ENCODE assay signal across 27 cellular contexts in the genomic region with DNA sequence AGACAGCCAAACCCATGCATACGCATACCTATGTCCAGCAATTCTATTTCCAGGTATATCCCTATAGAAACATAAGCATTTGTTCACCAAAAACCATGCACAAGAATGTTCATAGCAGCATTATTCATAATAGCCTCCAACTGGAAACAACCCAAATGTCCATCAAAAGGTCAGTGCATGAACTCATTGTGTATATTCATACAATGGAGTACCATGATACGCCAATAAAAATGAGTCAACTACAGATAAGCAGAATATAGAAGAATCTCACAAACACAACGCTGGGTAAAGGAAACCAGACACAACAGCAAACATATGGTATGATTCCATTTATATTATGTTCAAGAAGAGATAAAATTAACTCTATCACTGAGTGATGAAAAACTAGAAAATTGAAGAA. TPM values are rescaled to one million over a fixed set of nuclear protein-coding genes. Genes with fewer than 3 reads are reported as not detected.
DNase-seq lines count a peak whose midpoint lies in the region; ATAC-seq, FAIRE-seq and TF ChIP-seq lines count a peak whose summit lies in the region.
"Had no signal": no experiment of that assay in that cellular context is flagged by ENCODE, and none has a peak within 500 bp of the region (broad histone marks: within the 10 kb centered on the region; RNA-seq: fewer than 3 reads in every experiment).

No MANE protein-coding gene starts in this region.

- CTCF ChIA-PET in IMR-90 (lab: Yijun Ruan, JAX) = no interaction called here

- peaks cover 8% of the 10 kb centered on the region for H3K9me3 Mint-ChIP-seq in astrocyte (ENCODE audit: unreplicated experiment)
- peaks cover 0 to 2% (median 0%) of the 10 kb centered on the region in 9 donors for H3K9me3 Mint-ChIP-seq in naive thymus-derived CD8-positive, alpha-beta T cell

- no peak for TF ChIP-seq RAD21 in IMR-90 (IDR thresholded peaks at IDR 0.05; ENCODE audit: low read length)

- no peak overlapping the region for H4K8ac ChIP-seq in IMR-90 (ENCODE audit: low read depth in 2 of 2, low read length in 2 of 2)

- H3K18ac ChIP-seq in IMR-90 (ENCODE audit: low read depth, low read length) = no peak overlapping the region

- no peak overlapping the region for H2BK120ac ChIP-seq in IMR-90 (ENCODE audit: low read depth, low read length)

- H4K91ac ChIP-seq in IMR-90 (ENCODE audit: insufficient read depth, low read depth, low read length) = no peak overlapping the region

- H2AK9ac ChIP-seq in IMR-90 (replicated peaks; ENCODE audit: low read depth, low read length, poor library complexity) = no peak overlapping the region

- WGBS in IMR-90 (ENCODE audit: extremely low coverage in 2 of 2, insufficient read length in 1 of 2), 2 experiments = no CpG with 5 or more reads among the region's 3 CpGs
- WGBS in small intestine, 3 donors = 46 to 60% (median 55%) methylated on average over 3 of the region's 3 CpGs

- H4K20me1 ChIP-seq in IMR-90 (ENCODE audit: insufficient read depth, low read length) = no peaks in the 10 kb centered on the region
- H4K20me1 ChIP-seq in astrocyte (ENCODE audit: insufficient read depth, low read length) = peaks cover 2% of the 10 kb centered on the region

- H3K79me2 ChIP-seq in astrocyte (ENCODE audit: insufficient read depth, low read length) = no peaks in the 10 kb centered on the region

- H3K27me3 Mint-ChIP-seq in astrocyte (ENCODE audit: low read depth, unreplicated experiment) = peaks cover 16% of the 10 kb centered on the region
- no peaks in the 10 kb centered on the region for H3K27me3 Mint-ChIP-seq in naive thymus-derived CD8-positive, alpha-beta T cell

- H2BK20ac ChIP-seq in IMR-90 (ENCODE audit: low read depth, low read length) = no peak overlapping the region

- no peak for TF ChIP-seq CTCF in IMR-90 (conservative IDR thresholded peaks at IDR 0.05; ENCODE audit: low read depth, low read length)
- TF ChIP-seq CTCF in astrocyte (IDR thresholded peaks at IDR 0.05; ENCODE audit: insufficient read depth, low read depth, low read length) = no peak

- H2AFZ ChIP-seq in IMR-90 (replicated peaks; ENCODE audit: low read length, poor library complexity) = no peak overlapping the region
- H2AFZ ChIP-seq in astrocyte (ENCODE audit: low read depth, low read length) = no peak overlapping the region

- H3K9me3 ChIP-seq in IMR-90 (ENCODE audit: control insufficient read depth, insufficient read depth, low read length) (peaks cover 2% of the 10 kb centered on the region), astrocyte (ENCODE audit: insufficient read depth, low read depth, low read length) (peaks cover 2% of the 10 kb centered on the region), small intestine (ENCODE audit: control insufficient read depth, low read depth) (no peaks in the 10 kb centered on the region)
- H3K9me3 ChIP-seq: body of pancreas, right atrium auricular region, testis had no signal

- no peak overlapping the region for H3K27ac ChIP-seq in IMR-90 (ENCODE audit: insufficient read depth, low read length)
- H3K27ac ChIP-seq in astrocyte (ENCODE audit: low read depth, low read length) = no peak overlapping the region
- H3K27ac ChIP-seq in small intestine (ENCODE audit: low read depth in 1 of 2, low read length in 1 of 2) = peak overlapping the region in 1 of 2 donors; percentile 9
- H3K27ac ChIP-seq: body of pancreas, coronary artery, right atrium auricular region, testis, VCaP had no signal

- H3K79me1 ChIP-seq in IMR-90 (ENCODE audit: low read depth in 1 of 2, low read length in 2 of 2) = peaks cover 0 to 13% of the 10 kb centered on the region in 2 experiments; a peak in 1 of 4 replicates

- BruUV-seq in IMR-90 (replicated peaks; lab: Mats Ljungman, UMichigan) = no TSS peak

- H3K14ac ChIP-seq in IMR-90 (replicated peaks; ENCODE audit: low read depth, low read length) = no peak overlapping the region

- dilution Hi-C loops in IMR-90 (cut with HindIII; ENCODE audit: low sequenced_read_pairs, unreplicated experiment) = no loop called here

- H3K4me3 ChIP-seq in IMR-90 (ENCODE audit: insufficient read depth, low read depth, low read length) (no peak overlapping the region), astrocyte (ENCODE audit: insufficient read depth, low read depth, low read length) (no peak overlapping the region), small intestine (ENCODE audit: low read depth in 1 of 2, low read length in 2 of 2) (no peak overlapping the region)
- H3K4me3 ChIP-seq: body of pancreas, coronary artery, lung, right atrium auricular region, testis had no signal

- H3K27me3 ChIP-seq in IMR-90 (ENCODE audit: control insufficient read depth, insufficient read depth, low read length) (no peaks in the 10 kb centered on the region), astrocyte (ENCODE audit: insufficient read depth, low read length) (no peaks in the 10 kb centered on the region), small intestine (ENCODE audit: control insufficient read depth in 2 of 2, insufficient read depth in 2 of 2, low read length in 2 of 2) (no peaks in the 10 kb centered on the region)
- H3K27me3 ChIP-seq: body of pancreas, right atrium auricular region, testis had no signal

- no peak overlapping the region for H3K56ac ChIP-seq in IMR-90 (ENCODE audit: extremely low read depth, insufficient read depth, low read length)

- H3K4ac ChIP-seq in IMR-90 (ENCODE audit: low read depth, low read length) = no peak overlapping the region

- FAIRE-seq in astrocyte (lab: Jason Lieb, UNC) = no peak
- FAIRE-seq in small intestine (lab: Jason Lieb, UNC) = no peak
- FAIRE-seq: HepG2, keratinocyte had no signal

- H3K4me1 ChIP-seq in IMR-90 (ENCODE audit: control insufficient read depth, insufficient read depth, low read length) (peaks cover 4% of the 10 kb centered on the region; the same call in 1 of the 2 replicates), astrocyte (ENCODE audit: insufficient read depth, low read length) (no peaks in the 10 kb centered on the region), small intestine (ENCODE audit: control insufficient read depth in 2 of 2, insufficient read depth in 1 of 2, low read depth in 1 of 2, low read length in 1 of 2) (peaks cover 9 to 15% of the 10 kb centered on the region in 2 donors)
- H3K4me1 ChIP-seq: body of pancreas, testis had no signal

- H3K4me2 ChIP-seq in IMR-90 (ENCODE audit: low read depth, low read length) (no peak overlapping the region), astrocyte (ENCODE audit: low read length) (no peak overlapping the region)

- H3K4me3 Mint-ChIP-seq in astrocyte (ENCODE audit: unreplicated experiment) = no peak overlapping the region
- peak overlapping the region in 3 of 10 donors; percentile 35 to 78 (median 44) for H3K4me3 Mint-ChIP-seq in naive thymus-derived CD8-positive, alpha-beta T cell
- H3K4me3 Mint-ChIP-seq: CD14-positive monocyte; endodermal cell; T-helper 2 cell treated with Interferon-gamma antibody and Interleukin-4, amounts not matched to agents 5 μg/mL and 100 μg/mL, for 36 hours had no signal

- H4K5ac ChIP-seq in IMR-90 (ENCODE audit: low read depth, low read length) = no peak overlapping the region

- POLR2A ChIA-PET in IMR-90 (lab: Charles Lee; ENCODE audit: unreplicated experiment) = no interaction called here
- POLR2A ChIA-PET in naive thymus-derived CD8-positive, alpha-beta T cell (lab: Charles Lee) = no interaction called here

- intact Hi-C loops in IMR-90 (cut with micrococcal nuclease) = no loop called here

- no peak overlapping the region for H3K27ac Mint-ChIP-seq in astrocyte (ENCODE audit: unreplicated experiment)
- H3K27ac Mint-ChIP-seq in naive thymus-derived CD8-positive, alpha-beta T cell = no peak overlapping the region
- H3K27ac Mint-ChIP-seq: endodermal cell had no signal

- peaks cover 9% of the 10 kb centered on the region for H3K36me3 Mint-ChIP-seq in astrocyte (ENCODE audit: low read depth, unreplicated experiment)
- H3K36me3 Mint-ChIP-seq in naive thymus-derived CD8-positive, alpha-beta T cell = peaks cover 0 to 19% (median 9%) of the 10 kb centered on the region in 3 donors

- H3K23ac ChIP-seq in IMR-90 (ENCODE audit: low read depth, low read length) = no peak overlapping the region

- H3K9me1 ChIP-seq in IMR-90 (ENCODE audit: insufficient read depth, low read length) = peaks cover 16% of the 10 kb centered on the region

- peak; percentile 41 for DNase-seq in IMR-90
- peak; percentile 37 for DNase-seq in astrocyte (ENCODE audit: low read depth)
- DNase-seq in foreskin melanocyte = peak; percentile 29
- DNase-seq in small intestine = peak; percentile 73
- DNase-seq in ACHN = no peak
- DNase-seq in mesenteric fat pad (ENCODE audit: low spot score) = no peak
- DNase-seq in naive thymus-derived CD8-positive, alpha-beta T cell = no peak
- DNase-seq: activated CD4-positive, alpha-beta T cell treated with anti-CD3 and anti-CD28 coated beads, Interleukin-2, amount 50 U/mL, for 1 hour; activated naive CD8-positive, alpha-beta T cell treated with anti-CD3 and anti-CD28 coated beads, Interleukin-2, amount 10 ng/mL, durations not matched to agents 7 days and 5 days; body of pancreas; endodermal cell; GDM1; NCI-H2081; NCI-H345; NCI-H774; stimulated activated CD4-positive, alpha-beta T cell treated with anti-CD3 and anti-CD28 coated beads, Interleukin-4, amount 100 ng/mL, for 1 hour; stimulated activated naive CD4-positive, alpha-beta T cell; testis had no signal

- in situ Hi-C loops in IMR-90 (cut with MboI; ENCODE audit: low sequenced_read_pairs) = no loop called here
- in situ Hi-C loops in ACHN (cut with HindIII; ENCODE audit: low pct_ligation_motif_present, low pct_unique_long_range_greater_than_20kb, low sequenced_read_pairs) = no loop called here

- H2BK15ac ChIP-seq in IMR-90 (ENCODE audit: low read depth, low read length) = no peak overlapping the region

- TF ChIP-seq POLR2A in IMR-90 (IDR thresholded peaks at IDR 0.05; ENCODE audit: low read depth, low read length) = no peak

- H3K36me3 ChIP-seq in IMR-90 (ENCODE audit: control insufficient read depth, insufficient read depth, low read length) (peaks cover 14% of the 10 kb centered on the region), astrocyte (ENCODE audit: insufficient read depth, low read length) (peaks cover 3% of the 10 kb centered on the region), small intestine (ENCODE audit: control insufficient read depth in 2 of 2, insufficient read depth in 2 of 2, low read length in 2 of 2) (peaks cover 0 to 3% of the 10 kb centered on the region in 2 donors)

- H3K9ac ChIP-seq in IMR-90 (ENCODE audit: low read depth, low read length) = no peak overlapping the region
- no peak overlapping the region for H3K9ac ChIP-seq in astrocyte (ENCODE audit: low read length)

- peaks cover 2% of the 10 kb centered on the region for H3K4me1 Mint-ChIP-seq in astrocyte (ENCODE audit: low read depth, unreplicated experiment)
- peaks cover 33 to 69% (median 65%) of the 10 kb centered on the region in 4 donors for H3K4me1 Mint-ChIP-seq in naive thymus-derived CD8-positive, alpha-beta T cell
- H3K4me1 Mint-ChIP-seq: endodermal cell had no signal

- ATAC-seq in IMR-90 (ENCODE audit: low read depth) = no peak
- ATAC-seq in naive thymus-derived CD8-positive, alpha-beta T cell = no peak
- ATAC-seq: body of pancreas, HepG2, Right ventricle myocardium inferior had no signal

- no peak overlapping the region for H2AK5ac ChIP-seq in IMR-90 (ENCODE audit: low read depth, low read length)

- no peak overlapping the region for H2BK5ac ChIP-seq in IMR-90 (ENCODE audit: low read depth, low read length, poor library complexity, severe bottlenecking)

RNA-seq across cellular contexts. Expression of a gene that starts 23.8 kb away (rescaled TPM):
- total RNA-seq in IMR-90 (2012; rRNA removed) (8.1 and 8.2 TPM in 2 replicates), astrocyte (24.4 and 26.1 TPM in 2 replicates), mesenteric fat pad (12.4 TPM)
- polyA plus RNA-seq in IMR-90 (2012; rRNA removed) (21.0 and 26.1 TPM in 2 replicates), small intestine (10 to 100 TPM; 22.8 to 41.3 (median 38.5) TPM)
- polyA plus RNA-seq in IMR-90 (2012; cell fraction: cytosol; rRNA removed) = 28.9 and 45.6 TPM in 2 replicates
- polyA plus RNA-seq in IMR-90 (2012; cell fraction: nucleus; rRNA removed; ENCODE audit: low replicate concordance) = 21.5 and 40.6 TPM in 2 replicates
- 10 to 100 TPM; 56.5 to 58.7 TPM for total RNA-seq in naive thymus-derived CD8-positive, alpha-beta T cell
- polyA plus RNA-seq in naive thymus-derived CD8-positive, alpha-beta T cell = 100 to 1,000 TPM; 117 to 149 (median 133) TPM

RNA-seq across cellular contexts. Expression of a gene that starts 26.4 kb away (rescaled TPM):
- 13.6 and 14.2 TPM in 2 replicates for total RNA-seq in IMR-90 (2012; rRNA removed)
- polyA plus RNA-seq in IMR-90 (2012; rRNA removed) = 6.8 and 7.3 TPM in 2 replicates
- 3.2 and 6.0 TPM in 2 replicates for polyA plus RNA-seq in IMR-90 (2012; cell fraction: cytosol; rRNA removed)
- 5.4 and 9.9 TPM in 2 replicates for polyA plus RNA-seq in IMR-90 (2012; cell fraction: nucleus; rRNA removed; ENCODE audit: low replicate concordance)
- total RNA-seq in astrocyte = 20.2 and 21.6 TPM in 2 replicates
- polyA plus RNA-seq in small intestine = 1 to 10 TPM; 3.2 to 4.8 (median 4.0) TPM
- 8.1 TPM for total RNA-seq in mesenteric fat pad
- 10 to 100 TPM; 16.6 to 20.1 TPM for total RNA-seq in naive thymus-derived CD8-positive, alpha-beta T cell
- polyA plus RNA-seq in naive thymus-derived CD8-positive, alpha-beta T cell = 1 to 10 TPM; 3.9 to 8.1 (median 4.5) TPM

RNA-seq across cellular contexts. Expression of a gene that starts 48.7 kb away (rescaled TPM):
- total RNA-seq in IMR-90 (2012; rRNA removed) (6.9 and 8.1 TPM in 2 replicates), astrocyte (49.5 and 50.3 TPM in 2 replicates), mesenteric fat pad (36.0 TPM)
- polyA plus RNA-seq in IMR-90 (2012; rRNA removed) (41.4 and 43.3 TPM in 2 replicates), small intestine (10 to 100 TPM; 48.5 to 70.9 (median 70.3) TPM)
- 24.3 and 37.8 TPM in 2 replicates for polyA plus RNA-seq in IMR-90 (2012; cell fraction: cytosol; rRNA removed)
- 37.0 and 39.0 TPM in 2 replicates for polyA plus RNA-seq in IMR-90 (2012; cell fraction: nucleus; rRNA removed; ENCODE audit: low replicate concordance)
- 10 to 100 TPM; 27.1 to 28.1 TPM for total RNA-seq in naive thymus-derived CD8-positive, alpha-beta T cell
- 10 to 100 TPM in 2 of 3 donors, 1 to 10 TPM in 1; 9.9 to 19.3 (median 12.8) TPM for polyA plus RNA-seq in naive thymus-derived CD8-positive, alpha-beta T cell

Comparison
In these comparisons a context has a peak if more than half of its experiments do, and no peak if none do; other contexts are left out.
1. DNase-seq: peak in IMR-90 (single experiment), astrocyte (single experiment), foreskin melanocyte (single experiment) and small intestine (single experiment); none in ACHN (single experiment), mesenteric fat pad (single experiment) and naive thymus-derived CD8-positive, alpha-beta T cell (0 of 10).